Comparison of ENCODE assay signal across 13 cellular contexts in the genomic region with DNA sequence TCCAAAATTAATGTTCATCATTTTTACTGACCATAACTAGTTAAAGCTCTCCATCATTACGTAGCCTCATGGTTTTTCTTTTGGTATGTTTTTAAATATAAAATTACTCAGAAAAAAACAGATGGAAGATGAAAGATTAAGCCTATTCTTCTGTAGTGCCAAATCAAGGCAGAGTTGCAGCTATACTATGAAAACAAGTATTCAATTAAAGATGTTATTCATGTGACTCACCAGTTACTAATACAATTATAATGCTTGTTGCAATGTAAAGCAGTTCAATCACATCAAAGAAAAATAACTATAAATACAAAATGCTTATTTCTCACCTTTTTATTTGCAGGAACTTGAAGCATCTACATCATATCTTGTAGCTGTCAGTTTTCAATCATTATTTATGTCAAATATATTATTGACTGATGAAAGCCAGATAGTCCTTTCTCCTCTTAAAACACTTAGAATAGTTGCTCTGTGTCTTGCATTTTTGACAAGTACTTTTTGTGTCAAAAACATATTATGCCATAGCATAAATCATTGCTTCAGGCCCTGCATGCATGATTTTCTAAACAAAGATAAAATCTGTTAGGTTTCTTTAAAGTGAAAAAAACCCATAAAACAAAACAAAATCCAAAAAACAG. TPM values are rescaled to one million over a fixed set of nuclear protein-coding genes. Genes with fewer than 3 reads are reported as not detected.
"Had no signal": no experiment of that assay in that cellular context is flagged by ENCODE, and none has a peak within 500 bp of the region (broad histone marks: within the 10 kb centered on the region; RNA-seq: fewer than 3 reads in every experiment).

No MANE protein-coding gene starts in this region.

- H3K9ac ChIP-seq: parathyroid adenoma had no signal

- DNase-seq: activated CD4-positive, alpha-beta memory T cell treated with anti-CD3 and anti-CD28 coated beads for 36 hours; activated T-cell treated with anti-CD3 and anti-CD28 coated beads, Interleukin-2, amount 50 U/mL, for 48 hours; caudate nucleus; cortex of kidney; effector CD8-positive, alpha-beta T cell; gastrocnemius medialis; hippocampal formation; midbrain had no signal

- H3K4me2 ChIP-seq: smooth muscle cell had no signal

- H3K4me3 ChIP-seq: ascending aorta, gastrocnemius medialis, right atrium auricular region, smooth muscle cell had no signal

- H2AFZ ChIP-seq: parathyroid adenoma had no signal

- H3K36me3 ChIP-seq: ascending aorta, gastrocnemius medialis, right atrium auricular region had no signal

- ATAC-seq: gastrocnemius medialis had no signal

- H3K79me2 ChIP-seq: parathyroid adenoma had no signal

- H3K27me3 ChIP-seq: ascending aorta, gastrocnemius medialis, right atrium auricular region had no signal

- H3K9me3 ChIP-seq: ascending aorta, gastrocnemius medialis, right atrium auricular region had no signal

- H3K4me1 ChIP-seq: ascending aorta, gastrocnemius medialis, parathyroid adenoma, right atrium auricular region had no signal

- H3K27ac ChIP-seq: ascending aorta, gastrocnemius medialis, parathyroid adenoma, right atrium auricular region, VCaP had no signal

RNA-seq across cellular contexts. Expression of gene TRHDE, which starts 36.0 kb away (rescaled TPM):
- total RNA-seq: activated CD4-positive, alpha-beta memory T cell treated with anti-CD3 and anti-CD28 coated beads for 36 hours had no signal
